ENCODE assay signal across 34 cellular contexts in the genomic region with DNA sequence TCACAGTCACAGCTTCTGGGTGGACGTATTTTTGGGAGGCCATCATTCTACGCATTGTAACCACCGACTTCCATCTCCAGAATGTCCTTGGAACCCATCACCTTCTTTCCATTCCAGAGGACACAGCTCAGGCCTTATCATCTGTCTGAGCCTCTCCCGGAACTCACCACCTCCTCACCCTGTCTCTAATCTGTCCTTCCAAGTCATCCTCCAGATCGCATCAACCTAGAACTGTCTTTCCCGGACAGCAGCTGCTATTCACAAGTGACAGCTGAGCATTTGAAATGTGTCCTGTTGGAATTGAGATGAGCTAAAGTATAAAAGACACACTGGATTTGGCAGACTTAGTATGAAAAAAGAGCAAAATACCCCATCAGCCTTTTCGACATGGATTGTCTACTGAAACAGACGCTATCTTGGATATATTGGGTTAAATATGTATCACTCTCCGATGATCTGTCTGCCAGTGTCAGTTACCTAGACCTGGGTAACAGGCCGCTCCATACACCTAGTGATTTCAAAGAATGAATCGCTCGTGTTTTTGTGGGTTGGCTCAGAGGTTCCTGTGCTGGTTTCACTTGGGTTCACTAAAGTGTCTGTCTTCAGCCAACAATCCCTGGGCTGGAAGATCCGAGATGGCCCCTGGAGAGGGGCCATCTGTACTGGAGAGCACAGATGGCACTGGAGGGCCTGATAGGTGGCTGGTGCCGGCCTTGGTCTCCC.
A peak's percentile ranks its signal among the peaks of the same experiment; 100 is the strongest.
DNase-seq lines count a peak whose midpoint lies in the region; ATAC-seq, FAIRE-seq and TF ChIP-seq lines count a peak whose summit lies in the region.
"Had no signal": no experiment of that assay in that cellular context is flagged by ENCODE, and none has a peak within 500 bp of the region (broad histone marks: within the 10 kb centered on the region; RNA-seq: fewer than 3 reads in every experiment).

No MANE protein-coding gene starts in this region.

- no peak overlapping the region for H2BK120ac ChIP-seq in H9 (ENCODE audit: low read depth, low read length, poor library complexity, severe bottlenecking)

- peaks cover 60% of the 10 kb centered on the region for H3K4me1 Mint-ChIP-seq in Caco-2 (ENCODE audit: low read depth, unreplicated experiment)
- H3K4me1 Mint-ChIP-seq in nephron, result peaks cover 51% of the 10 kb centered on the region
- no peaks in the 10 kb centered on the region for H3K4me1 Mint-ChIP-seq in naive thymus-derived CD8-positive, alpha-beta T cell
- H3K4me1 Mint-ChIP-seq in H9, result peaks cover 24 to 25% of the 10 kb centered on the region in 2 experiments
- H3K4me1 Mint-ChIP-seq: T-helper 17 cell had no signal

- H3K27ac Mint-ChIP-seq in Caco-2 (ENCODE audit: unreplicated experiment) (peak overlapping the region; percentile 100), nephron (peak overlapping the region; percentile 67 to 93 (median 84)), H9 (no peak overlapping the region)
- peak overlapping the region in 1 of 10 donors; percentile 6 for H3K27ac Mint-ChIP-seq in naive thymus-derived CD8-positive, alpha-beta T cell
- H3K27ac Mint-ChIP-seq: activated naive CD8-positive, alpha-beta T cell; CD4-positive, alpha-beta T cell; dendritic cell treated with granulocyte-macrophage colony-stimulating factor and Interleukin-4, amounts not matched to agents 40 ng/mL and 50 ng/mL, for 4 days; endodermal cell; T-helper 17 cell had no signal

- POLR2A ChIA-PET in Caco-2 (lab: Charles Lee), result no interaction called here
- POLR2A ChIA-PET in naive thymus-derived CD8-positive, alpha-beta T cell (lab: Charles Lee), result no interaction called here

- no peak overlapping the region for H2AFZ ChIP-seq in H9 (ENCODE audit: low read length)

- no peaks in the 10 kb centered on the region for H3K36me3 ChIP-seq in Caco-2 (ENCODE audit: control insufficient read depth, insufficient read depth, low read length)
- no peaks in the 10 kb centered on the region for H3K36me3 ChIP-seq in RWPE2 (ENCODE audit: low read depth)
- no peaks in the 10 kb centered on the region for H3K36me3 ChIP-seq in bronchial epithelial cell (ENCODE audit: control insufficient read depth, insufficient read depth, low read length)
- H3K36me3 ChIP-seq in mucosa of descending colon (ENCODE audit: low read depth), result no peaks in the 10 kb centered on the region
- H3K36me3 ChIP-seq: esophagus muscularis mucosa, pancreas, right atrium auricular region had no signal

- BruUV-seq in Caco-2 (replicated peaks; lab: Mats Ljungman, UMichigan), result TSS peak; percentile 72

- H2BK12ac ChIP-seq in H9 (ENCODE audit: insufficient read length, low read depth, low read length), result no peak overlapping the region

- no peaks in the 10 kb centered on the region for H4K20me1 ChIP-seq in H9 (ENCODE audit: control insufficient read depth, insufficient read depth, insufficient read length)

- H3K4me2 ChIP-seq in H9 (ENCODE audit: insufficient read depth, insufficient read length, low read length), result no peak overlapping the region
- H3K4me2 ChIP-seq: SK-N-SH, smooth muscle cell had no signal

- no peak overlapping the region for H4K91ac ChIP-seq in H9 (ENCODE audit: insufficient read length, low read depth, low read length)

- no peak overlapping the region for H3K27ac ChIP-seq in RWPE2 (ENCODE audit: poor library complexity, severe bottlenecking)
- H3K27ac ChIP-seq in H9 (ENCODE audit: insufficient read length, low read depth, low read length), result no peak overlapping the region
- H3K27ac ChIP-seq: esophagus muscularis mucosa, pancreas, right atrium auricular region had no signal

- no peak for ATAC-seq in RWPE2 (ENCODE audit: low read depth)
- ATAC-seq in naive thymus-derived CD8-positive, alpha-beta T cell, result no peak
- ATAC-seq in mucosa of descending colon, result no peak
- ATAC-seq: left ventricle myocardium superior, pancreas, T-helper 17 cell had no signal

- H3K27me3 Mint-ChIP-seq in Caco-2 (ENCODE audit: insufficient read depth, unreplicated experiment) (no peaks in the 10 kb centered on the region), nephron (ENCODE audit: low read depth) (no peaks in the 10 kb centered on the region), H9 (ENCODE audit: low read depth) (peaks cover 1% of the 10 kb centered on the region; the same call in 1 of the 2 replicates)
- peaks cover 0 to 4% (median 0%) of the 10 kb centered on the region in 5 donors for H3K27me3 Mint-ChIP-seq in naive thymus-derived CD8-positive, alpha-beta T cell

- no peak overlapping the region for H3K4me3 ChIP-seq in Caco-2 (ENCODE audit: low read depth, low read length)
- no peak overlapping the region for H3K4me3 ChIP-seq in RWPE2 (ENCODE audit: severe bottlenecking)
- no peak overlapping the region for H3K4me3 ChIP-seq in bronchial epithelial cell (ENCODE audit: low read depth, low read length)
- H3K4me3 ChIP-seq in mucosa of descending colon, result no peak overlapping the region
- H3K4me3 ChIP-seq: esophagus muscularis mucosa, pancreas, right atrium auricular region, smooth muscle cell had no signal

- no peak overlapping the region for H3K9ac ChIP-seq in H9 (ENCODE audit: extremely low read depth, insufficient read length, low read length)
- H3K9ac ChIP-seq: SK-N-SH had no signal

- H4K8ac ChIP-seq in H9 (replicated peaks; ENCODE audit: insufficient read length, low read depth, low read length), result no peak overlapping the region

- TF ChIP-seq CTCF in Caco-2 (IDR thresholded peaks at IDR 0.05; ENCODE audit: insufficient read depth in 1 of 2, low read depth in 1 of 2, low read length in 1 of 2, severe bottlenecking in 1 of 2, unreplicated experiment in 1 of 2) (no peak), RWPE2 (IDR thresholded peaks at IDR 0.05; ENCODE audit: poor library complexity, severe bottlenecking) (no peak), bronchial epithelial cell (IDR thresholded peaks at IDR 0.05; ENCODE audit: insufficient read depth, low read length, severe bottlenecking) (no peak), nephron (IDR thresholded peaks at IDR 0.05; ENCODE audit: unreplicated experiment in 3 of 3) (no peak), mucosa of descending colon (IDR thresholded peaks at IDR 0.05) (no peak), H9 (conservative IDR thresholded peaks at IDR 0.05) (no peak)

- H3K4me1 ChIP-seq in Caco-2, result peaks cover 65% of the 10 kb centered on the region
- H3K4me1 ChIP-seq in RWPE2 (ENCODE audit: insufficient read depth, poor library complexity, severe bottlenecking), result no peaks in the 10 kb centered on the region
- H3K4me1 ChIP-seq in mucosa of descending colon (ENCODE audit: low read depth), result peaks cover 6% of the 10 kb centered on the region
- H3K4me1 ChIP-seq in H9 (ENCODE audit: insufficient read depth, low read length), result 0 out of 2 replicates have a peak, but pooled peaks cover 2% of the 10 kb centered on the region
- H3K4me1 ChIP-seq: pancreas had no signal

- no peaks in the 10 kb centered on the region for H3K79me2 ChIP-seq in H9 (ENCODE audit: insufficient read depth, low read length)

- no peaks in the 10 kb centered on the region for H3K23me2 ChIP-seq in H9 (ENCODE audit: insufficient read length, low read depth, low read length, poor library complexity, severe bottlenecking)

- H3K4me3 Mint-ChIP-seq in Caco-2 (ENCODE audit: unreplicated experiment) (no peak overlapping the region), nephron (peak overlapping the region in 1 of 3 experiments; percentile 44), H9 (no peak overlapping the region)
- H3K4me3 Mint-ChIP-seq in naive thymus-derived CD8-positive, alpha-beta T cell, result no peak overlapping the region
- H3K4me3 Mint-ChIP-seq: activated naive CD8-positive, alpha-beta T cell; CD4-positive, alpha-beta T cell; dendritic cell treated with granulocyte-macrophage colony-stimulating factor and Interleukin-4, amounts not matched to agents 40 ng/mL and 50 ng/mL, for 4 days; endodermal cell; nephron progenitor cell; T-helper 17 cell had no signal

- no peak overlapping the region for H3K4ac ChIP-seq in H9 (ENCODE audit: low read depth, low read length)

- CTCF ChIA-PET in Caco-2 (lab: Charles Lee), result no interaction called here

- H3K36me3 Mint-ChIP-seq in Caco-2 (ENCODE audit: insufficient read depth, unreplicated experiment), result peaks cover 10% of the 10 kb centered on the region
- no peaks in the 10 kb centered on the region for H3K36me3 Mint-ChIP-seq in nephron (ENCODE audit: low read depth)
- H3K36me3 Mint-ChIP-seq in naive thymus-derived CD8-positive, alpha-beta T cell, result no peaks in the 10 kb centered on the region
- peaks cover 0 to 10% (median 8%) of the 10 kb centered on the region in 3 experiments; a peak in 3 of 7 replicates for H3K36me3 Mint-ChIP-seq in H9 (ENCODE audit: insufficient read depth in 1 of 3, low read depth in 3 of 3)
- H3K36me3 Mint-ChIP-seq: activated naive CD8-positive, alpha-beta T cell had no signal

- no peak overlapping the region for H2BK5ac ChIP-seq in H9 (ENCODE audit: insufficient read length, low read length)

- H3K9me3 Mint-ChIP-seq in Caco-2 (ENCODE audit: unreplicated experiment), result peaks cover 19% of the 10 kb centered on the region
- peaks cover 3% of the 10 kb centered on the region for H3K9me3 Mint-ChIP-seq in nephron
- peaks cover 0 to 4% (median 0%) of the 10 kb centered on the region in 9 donors for H3K9me3 Mint-ChIP-seq in naive thymus-derived CD8-positive, alpha-beta T cell
- H3K9me3 Mint-ChIP-seq in H9, result peaks cover 0 to 10% of the 10 kb centered on the region in 2 experiments; a peak in 1 of 5 replicates
- H3K9me3 Mint-ChIP-seq: CD4-positive, alpha-beta T cell; dendritic cell treated with granulocyte-macrophage colony-stimulating factor and Interleukin-4, amounts not matched to agents 40 ng/mL and 50 ng/mL, for 4 days had no signal

- H3K14ac ChIP-seq in H9 (ENCODE audit: insufficient read depth, low read length), result no peak overlapping the region

- H2BK15ac ChIP-seq in H9 (ENCODE audit: low read depth, low read length), result no peak overlapping the region

- no peak overlapping the region for H3K23ac ChIP-seq in H9 (ENCODE audit: insufficient read length, low read depth, low read length)

- H3K27me3 ChIP-seq in Caco-2 (replicated peaks; ENCODE audit: control insufficient read depth, insufficient read depth, low read length) (no peaks in the 10 kb centered on the region), RWPE2 (ENCODE audit: insufficient read depth, poor library complexity, severe bottlenecking) (no peaks in the 10 kb centered on the region), bronchial epithelial cell (ENCODE audit: control insufficient read depth, insufficient read depth, low read length) (no peaks in the 10 kb centered on the region), H9 (ENCODE audit: insufficient read depth, low read length) (no peaks in the 10 kb centered on the region)
- H3K27me3 ChIP-seq: esophagus muscularis mucosa, pancreas, right atrium auricular region had no signal

- FAIRE-seq in bronchial epithelial cell (lab: Jason Lieb, UNC), result peak; percentile 32
- FAIRE-seq: astrocyte, HTR-8/SVneo, islet of Langerhans, pancreas, TTC549 had no signal

- H4K5ac ChIP-seq in H9 (ENCODE audit: insufficient read length, low read depth, low read length), result no peak overlapping the region

- H2BK20ac ChIP-seq in H9 (ENCODE audit: low read depth, low read length, poor library complexity, severe bottlenecking), result no peak overlapping the region

- H3K18ac ChIP-seq in H9 (ENCODE audit: insufficient read length, low read depth, low read length), result no peak overlapping the region

- intact Hi-C loops in Caco-2 (cut with micrococcal nuclease; ENCODE audit: unreplicated experiment) (no loop called here), mucosa of descending colon (cut with DNase I, micrococcal nuclease) (no loop called here)

- no CpG with 5 or more reads among the region's 14 CpGs for WGBS in H9 (ENCODE audit: extremely low coverage, insufficient read length, low lambda C conversion rate)

- no peak overlapping the region for H3K56ac ChIP-seq in H9 (ENCODE audit: insufficient read length, low read depth, low read length)

- H3T11ph ChIP-seq in H9 (ENCODE audit: low read length), result no peak overlapping the region

- no peaks in the 10 kb centered on the region for H3K9me3 ChIP-seq in Caco-2
- H3K9me3 ChIP-seq in RWPE2 (ENCODE audit: severe bottlenecking), result no peaks in the 10 kb centered on the region
- no peaks in the 10 kb centered on the region for H3K9me3 ChIP-seq in mucosa of descending colon
- no peaks in the 10 kb centered on the region for H3K9me3 ChIP-seq in H9 (ENCODE audit: control insufficient read depth, low read depth, low read length)
- H3K9me3 ChIP-seq: esophagus muscularis mucosa, pancreas, right atrium auricular region, SK-N-SH had no signal

- no peak for DNase-seq in Caco-2
- DNase-seq in RWPE2 (ENCODE audit: low spot score), result peak; percentile 8
- no peak for DNase-seq in bronchial epithelial cell (ENCODE audit: low read depth)
- no peak for DNase-seq in naive thymus-derived CD8-positive, alpha-beta T cell
- DNase-seq in mucosa of descending colon, result no peak
- no peak for DNase-seq in cortex of kidney (lab: John Stamatoyannopoulos, UW)
- DNase-seq in H9, result no peak
- DNase-seq: activated CD4-positive, CD25-positive, alpha-beta regulatory T cell treated with anti-CD3 and anti-CD28 coated beads, Interleukin-2, amount 50 U/mL, for 72 hours; activated effector memory CD4-positive, alpha-beta T cell treated with Interleukin-2 at 50 U/mL for 16 hours; AML-193; CD4-positive, alpha-beta T cell; central memory CD4-positive, alpha-beta T cell; foreskin fibroblast; GOT3; left ventricle myocardium superior; NCI-H1092 treated with DMSO at 0.1 percent for 48 hours; NCI-H187 treated with DMSO at 0.1 percent for 48 hours; NCI-H510A treated with DMSO at 0.1 percent for 48 hours; nephron progenitor cell; pancreas; stimulated activated naive CD4-positive, alpha-beta T cell treated with Interleukin-2 at 50 U/mL for 16 hours; T-helper 17 cell had no signal

- H3K79me1 ChIP-seq in H9 (ENCODE audit: insufficient read depth, low read depth, low read length, poor library complexity, severe bottlenecking), result no peaks in the 10 kb centered on the region

- no peak overlapping the region for H2AK5ac ChIP-seq in H9 (ENCODE audit: insufficient read length, low read length)

Comparison
In these comparisons a context has a peak if more than half of its experiments do, and no peak if none do; other contexts are left out.
1. H3K27ac Mint-ChIP-seq: peak in Caco-2 (single experiment) and nephron (3 of 3); none in H9 (0 of 3).